1 cellular context compared by ENCODE assay signal in genomic region chr14:103385153-103385993, GRCh38.
TF ChIP-seq lines count a peak whose summit lies in the region.

MARK3 (plus strand) TSS chr14:103385415; CDS start chr14:103386030, 615 bp downstream.

TF ChIP-seq in HepG2, 621 proteins besides CTCF, POLR2A, EP300 and RAD21 (continued from another document and continues in another):
- TF ChIP-seq RERE (CRISPR knock-in tag; IDR thresholded peaks at IDR 0.05; ENCODE audit: low read depth) (no peak), ZNF20 (CRISPR knock-in tag; IDR thresholded peaks at IDR 0.05) (no peak), NFIB (CRISPR knock-in tag; IDR thresholded peaks at IDR 0.05; ENCODE audit: borderline replicate concordance) (no peak), HDAC2 (CRISPR knock-in tag; IDR thresholded peaks at IDR 0.05) (peak; percentile 29; the same call in 1 of the 2 replicates), GABPA (IDR thresholded peaks at IDR 0.05; ENCODE audit: low read depth, low read length) (peak; percentile 91), GABPA (CRISPR knock-in tag; IDR thresholded peaks at IDR 0.05; ENCODE audit: low read depth) (peak; percentile 95), ZNF224 (CRISPR knock-in tag; IDR thresholded peaks at IDR 0.05) (no peak), RFXANK (CRISPR knock-in tag; IDR thresholded peaks at IDR 0.05) (peak; percentile 98), ZNF572 (CRISPR knock-in tag; IDR thresholded peaks at IDR 0.05) (no peak), ZHX2 (IDR thresholded peaks at IDR 0.05; ENCODE audit: low read depth) (peak; percentile 87), ZHX2 (CRISPR knock-in tag; IDR thresholded peaks at IDR 0.05; ENCODE audit: borderline replicate concordance) (no peak), DBP (CRISPR knock-in tag; IDR thresholded peaks at IDR 0.05; ENCODE audit: not compliant biosample characterization) (no peak), ZNF740 (CRISPR knock-in tag; IDR thresholded peaks at IDR 0.05) (no peak; the same call in 1 of the 2 replicates), NFATC3 (CRISPR knock-in tag; IDR thresholded peaks at IDR 0.05) (peak; percentile 36; the same call in 1 of the 2 replicates), MED13 (CRISPR knock-in tag; IDR thresholded peaks at IDR 0.05) (no peak), TSC22D2 (CRISPR knock-in tag; IDR thresholded peaks at IDR 0.05; ENCODE audit: borderline replicate concordance) (no peak), DR1 (CRISPR knock-in tag; IDR thresholded peaks at IDR 0.05) (no peak; the same call in 1 of the 2 replicates), HDAC6 (IDR thresholded peaks at IDR 0.05; ENCODE audit: low read depth, low read length) (no peak), ZNF280D (CRISPR knock-in tag; IDR thresholded peaks at IDR 0.05) (no peak), HOXA7 (CRISPR knock-in tag; IDR thresholded peaks at IDR 0.05) (no peak), ZNF232 (CRISPR knock-in tag; IDR thresholded peaks at IDR 0.05; ENCODE audit: borderline replicate concordance) (no peak), FOXO1 (CRISPR knock-in tag; IDR thresholded peaks at IDR 0.05) (no peak), SKI (IDR thresholded peaks at IDR 0.05; ENCODE audit: partially characterized antibody) (peak; percentile 45), ZNF598 (CRISPR knock-in tag; IDR thresholded peaks at IDR 0.05; ENCODE audit: borderline replicate concordance) (no peak), PRDM10 (CRISPR knock-in tag; IDR thresholded peaks at IDR 0.05; ENCODE audit: low read depth) (0 out of 2 replicates have a peak, but pooled peaks have one; percentile 23), ZNF317 (CRISPR knock-in tag; IDR thresholded peaks at IDR 0.05) (peak; percentile 75; the same call in 1 of the 2 replicates), IRF9 (CRISPR knock-in tag; IDR thresholded peaks at IDR 0.05; ENCODE audit: borderline replicate concordance) (peak; percentile 79; the same call in 1 of the 2 replicates), CEBPZ (IDR thresholded peaks at IDR 0.05; ENCODE audit: low read length) (no peak), ZMAT3 (CRISPR knock-in tag; conservative IDR thresholded peaks at IDR 0.05) (no peak), PHF21A (CRISPR knock-in tag; IDR thresholded peaks at IDR 0.05) (no peak)
